ENCODE assay signal across 23 cellular contexts in the genomic region with DNA sequence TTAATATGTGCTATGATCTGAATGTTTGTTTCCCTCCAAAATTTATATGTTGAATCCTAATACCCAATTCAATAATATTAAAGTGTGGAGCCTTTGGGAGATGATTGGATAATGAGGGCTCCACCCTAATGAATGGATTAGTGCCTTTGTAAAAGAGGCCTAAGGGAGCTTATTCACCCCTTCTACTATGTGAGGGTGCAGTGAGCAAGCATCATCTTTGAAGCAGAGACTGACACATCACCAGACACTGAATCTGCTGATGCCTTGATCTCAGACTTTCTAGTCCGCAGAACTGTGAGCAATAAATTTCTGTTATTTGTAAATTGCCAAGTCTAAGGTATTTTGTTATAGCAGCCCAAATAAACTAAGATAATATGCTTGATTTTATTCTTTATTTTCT.
"Had no signal": no experiment of that assay in that cellular context is flagged by ENCODE, and none has a peak within 500 bp of the region (broad histone marks: within the 10 kb centered on the region; RNA-seq: fewer than 3 reads in every experiment).

No MANE protein-coding gene starts in this region.

- H3K4me1 Mint-ChIP-seq: central memory CD8-positive, alpha-beta T cell; endodermal cell; nephron progenitor cell had no signal

- H3K27me3 ChIP-seq: colonic mucosa, gastrocnemius medialis, left lung, sigmoid colon, spleen, stomach, thyroid gland had no signal

- H3K36me3 Mint-ChIP-seq: type B pancreatic cell had no signal

- H3K4me3 ChIP-seq: colonic mucosa, gastrocnemius medialis, left lung, prostate gland, sigmoid colon, spleen, stomach, thyroid gland had no signal

- H3K4me1 ChIP-seq: colonic mucosa, gastrocnemius medialis, left lung, prostate gland, sigmoid colon, spleen, stomach, thyroid gland had no signal

- ATAC-seq: gastrocnemius medialis; left cardiac atrium; left lung; naive thymus-derived CD8-positive, alpha-beta T cell; right cardiac atrium had no signal

- H3K27me3 Mint-ChIP-seq: central memory CD8-positive, alpha-beta T cell; dendritic cell treated with granulocyte-macrophage colony-stimulating factor and Interleukin-4, amounts not matched to agents 40 ng/mL and 50 ng/mL, for 4 days; naive thymus-derived CD8-positive, alpha-beta T cell; type B pancreatic cell had no signal

- H3K9me3 ChIP-seq: colonic mucosa, prostate gland, thyroid gland had no signal

- H3K36me3 ChIP-seq: colonic mucosa, gastrocnemius medialis, left lung, prostate gland, sigmoid colon, spleen, stomach, thyroid gland had no signal

- H3K27ac ChIP-seq: colonic mucosa, gastrocnemius medialis, left lung, prostate gland, sigmoid colon, spleen, stomach, thyroid gland had no signal

- H3K27ac Mint-ChIP-seq: dendritic cell treated with granulocyte-macrophage colony-stimulating factor and Interleukin-4, amounts not matched to agents 40 ng/mL and 50 ng/mL, for 4 days; endodermal cell; naive thymus-derived CD8-positive, alpha-beta T cell; nephron progenitor cell; type B pancreatic cell had no signal

- H3K4me3 Mint-ChIP-seq: central memory CD8-positive, alpha-beta T cell; dendritic cell treated with granulocyte-macrophage colony-stimulating factor and Interleukin-4, amounts not matched to agents 40 ng/mL and 50 ng/mL, for 4 days; endodermal cell; naive thymus-derived CD8-positive, alpha-beta T cell; nephron progenitor cell; type B pancreatic cell had no signal

- DNase-seq: colonic mucosa; effector CD8-positive, alpha-beta T cell; endodermal cell; erythroblast; gastrocnemius medialis; head of caudate nucleus; left cardiac atrium; left lung; mesendoderm; midbrain; naive thymus-derived CD8-positive, alpha-beta T cell; nephron progenitor cell; nucleus accumbens; right cardiac atrium; sigmoid colon; spleen; stimulated activated naive CD4-positive, alpha-beta T cell; stomach; thyroid gland had no signal
